Comparison of ENCODE assay signal across 16 cellular contexts in the genomic region with DNA sequence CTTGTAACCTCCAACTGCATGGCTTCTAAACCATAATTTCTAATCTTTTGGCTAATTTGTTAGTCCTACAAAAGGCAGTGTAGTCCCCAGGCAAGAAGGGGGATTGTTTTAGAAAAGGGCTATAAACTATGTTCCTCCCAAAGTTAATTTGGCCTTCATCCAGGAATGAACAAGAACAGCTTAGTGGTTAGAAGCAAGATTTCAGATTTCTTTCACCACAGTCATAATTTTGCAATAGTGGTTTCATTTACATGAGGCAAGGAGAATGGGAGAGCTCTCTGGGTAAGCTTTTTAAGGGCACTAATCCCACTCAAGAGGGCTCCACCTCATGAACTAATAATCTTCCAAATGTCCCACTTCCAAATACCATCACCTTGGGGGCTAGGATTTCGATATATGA.
"Had no signal": no experiment of that assay in that cellular context is flagged by ENCODE, and none has a peak within 500 bp of the region (broad histone marks: within the 10 kb centered on the region; RNA-seq: fewer than 3 reads in every experiment).

No MANE protein-coding gene starts in this region.

- H3K4me1 ChIP-seq: colonic mucosa, stomach, testis, upper lobe of left lung had no signal

- H3K27me3 ChIP-seq: colonic mucosa, stomach, testis, upper lobe of left lung had no signal

- ATAC-seq: activated CD8-positive, alpha-beta T cell treated with anti-CD3 and anti-CD28 coated beads, Interleukin-2, amount 10 ng/mL, durations not matched to agents 7 days and 5 days; activated T-cell treated with anti-CD3 and anti-CD28 coated beads, Interleukin-2, amount 50 U/mL, for 72 hours; left lobe of liver; natural killer cell treated with Interleukin-12 subunit alpha and Interleukin-12 subunit beta and Interleukin-15 and Interleukin-18, amount 100 ng/mL, for 72 hours had no signal

- DNase-seq: activated CD4-positive, alpha-beta T cell treated with anti-CD3 and anti-CD28 coated beads, Interleukin-2, amount 10 ng/mL, durations not matched to agents 24 days and 14 days; activated CD4-positive, CD25-positive, alpha-beta regulatory T cell; activated CD8-positive, alpha-beta memory T cell treated with anti-CD3 and anti-CD28 coated beads, Interleukin-2, amount 50 U/mL, for 4 hours; activated CD8-positive, alpha-beta T cell treated with anti-CD3 and anti-CD28 coated beads, Interleukin-2, amount 10 ng/mL, durations not matched to agents 7 days and 5 days; activated gamma-delta T cell treated with Interleukin-2 at 50 U/mL for 16 hours; activated T-cell treated with anti-CD3 and anti-CD28 coated beads, Interleukin-2, amount 50 U/mL, for 72 hours; amniotic stem cell; central memory CD4-positive, alpha-beta T cell; colonic mucosa; islet precursor cell; stimulated activated CD4-positive, alpha-beta T cell treated with anti-CD3 and anti-CD28 coated beads, Interleukin-2, amount 100 ng/mL, for 24 hours; stomach; testis; upper lobe of left lung had no signal

- H3K27ac ChIP-seq: colonic mucosa, stomach, testis, upper lobe of left lung had no signal
